In genomic region chrX:149937881-149938426, GRCh38 we compare ENCODE assay signal across 8 cellular contexts. TPM values are rescaled to one million over a fixed set of nuclear protein-coding genes. Genes with fewer than 3 reads are reported as not detected.
A peak's percentile ranks its signal among the peaks of the same experiment; 100 is the strongest.
DNase-seq lines count a peak whose midpoint lies in the region; ATAC-seq and TF ChIP-seq lines count a peak whose summit lies in the region.

No MANE protein-coding gene starts in this region.

- POLR2A ChIA-PET in CD8-positive, alpha-beta T cell (lab: Charles Lee) = interaction anchor here (1.2 to 3.7 kb wide), 2 partner anchors 398 to 631 kb away, joined by 5 to 39 read pairs; partner anchors contain the start of genes EOLA1 and MTM1
- POLR2A ChIA-PET in activated CD4-positive, alpha-beta T cell treated with anti-CD3 and anti-CD28 coated beads for 36 hours (lab: Charles Lee) = interaction anchor here (1.8 to 3.1 kb wide), 2 partner anchors 398 to 756 kb away, joined by 4 to 30 read pairs; partner anchors contain the start of genes EOLA1 and MTMR1

- H3K9me3 ChIP-seq in CD8-positive, alpha-beta T cell (ENCODE audit: low read length) = no peaks in the 10 kb centered on the region
- no peaks in the 10 kb centered on the region for H3K9me3 ChIP-seq in neural progenitor cell (ENCODE audit: low read depth)

- intact Hi-C loops in CD8-positive, alpha-beta T cell (cut with DNase I, micrococcal nuclease) = loop anchor here in 1 of 2 experiments (5.0 kb wide), 1 partner anchor 754 kb away; the partner anchor contains the start of gene MTMR1
- intact Hi-C loops in activated CD4-positive, alpha-beta T cell treated with anti-CD3 and anti-CD28 coated beads for 36 hours (cut with DNase I, micrococcal nuclease) = loop anchor here in 1 of 2 experiments (2.0 to 5.0 kb wide), 3 partner anchors 65 to 754 kb away; partner anchors contain the start of genes MTM1 and MTMR1

- peak overlapping the region; percentile 83 for H3K4me2 ChIP-seq in neural progenitor cell

- H4K20me1 ChIP-seq in neural progenitor cell (ENCODE audit: low read depth) = no peaks in the 10 kb centered on the region

- DNase-seq in CD8-positive, alpha-beta T cell = peak in 4 of 7 experiments; percentile 2 to 39 (median 15)
- DNase-seq in activated CD4-positive, alpha-beta T cell treated with anti-CD3 and anti-CD28 coated beads for 36 hours = peak; percentile 33
- DNase-seq in erythroblast (lab: John Stamatoyannopoulos, UW) (peak; percentile 53 to 63), neural progenitor cell (ENCODE audit: low spot score) (peak; percentile 39), cortex of kidney (lab: John Stamatoyannopoulos, UW) (no peak), globus pallidus (ENCODE audit: low spot score) (no peak), NCI-H1048 (lab: John Stamatoyannopoulos, UW) (no peak)

- no peaks in the 10 kb centered on the region for H3K36me3 ChIP-seq in CD8-positive, alpha-beta T cell (ENCODE audit: insufficient read depth, low read length)
- no peaks in the 10 kb centered on the region for H3K36me3 ChIP-seq in neural progenitor cell

- H3K27me3 Mint-ChIP-seq in CD8-positive, alpha-beta T cell (ENCODE audit: low read depth) = no peaks in the 10 kb centered on the region
- H3K27me3 Mint-ChIP-seq in activated CD4-positive, alpha-beta T cell treated with anti-CD3 and anti-CD28 coated beads for 36 hours = no peaks in the 10 kb centered on the region
- H3K27me3 Mint-ChIP-seq in neural progenitor cell (ENCODE audit: insufficient read depth, low read depth) = no peaks in the 10 kb centered on the region

- H3K9ac ChIP-seq in neural progenitor cell = peak overlapping the region; percentile 85

- peaks cover 3% of the 10 kb centered on the region for H3K4me1 Mint-ChIP-seq in CD8-positive, alpha-beta T cell (ENCODE audit: low read depth)
- peaks cover 3% of the 10 kb centered on the region for H3K4me1 Mint-ChIP-seq in activated CD4-positive, alpha-beta T cell treated with anti-CD3 and anti-CD28 coated beads for 36 hours
- H3K4me1 Mint-ChIP-seq in neural progenitor cell = no peaks in the 10 kb centered on the region

- peak overlapping the region; percentile 69 for H3K4me3 ChIP-seq in CD8-positive, alpha-beta T cell (ENCODE audit: low read depth, low read length)
- peak overlapping the region; percentile 62 for H3K4me3 ChIP-seq in neural progenitor cell

- peaks cover 14% of the 10 kb centered on the region for H3K36me3 Mint-ChIP-seq in CD8-positive, alpha-beta T cell
- peaks cover 6% of the 10 kb centered on the region for H3K36me3 Mint-ChIP-seq in activated CD4-positive, alpha-beta T cell treated with anti-CD3 and anti-CD28 coated beads for 36 hours (ENCODE audit: low read depth)
- H3K36me3 Mint-ChIP-seq in neural progenitor cell = no peaks in the 10 kb centered on the region

- no peak overlapping the region for H2AFZ ChIP-seq in neural progenitor cell (replicated peaks)

- CTCF ChIA-PET in CD8-positive, alpha-beta T cell (lab: Charles Lee) = no interaction called here
- CTCF ChIA-PET in activated CD4-positive, alpha-beta T cell treated with anti-CD3 and anti-CD28 coated beads for 36 hours (lab: Charles Lee) = interaction anchor here (0.6 to 1.1 kb wide), 7 partner anchors 12 to 609 kb away, joined by 3 to 5 read pairs (median 3); no protein-coding TSS in a partner anchor

- peak overlapping the region; percentile 92 for H3K27ac ChIP-seq in CD8-positive, alpha-beta T cell (ENCODE audit: low read depth, low read length)
- H3K27ac ChIP-seq in neural progenitor cell = peak overlapping the region; percentile 64

- peaks cover 11% of the 10 kb centered on the region for H3K79me2 ChIP-seq in neural progenitor cell (ENCODE audit: low read depth)

- TF ChIP-seq CTCF in CD8-positive, alpha-beta T cell (IDR thresholded peaks at IDR 0.05) = no peak
- no peak for TF ChIP-seq CTCF in neural progenitor cell (IDR thresholded peaks at IDR 0.05)

- H3K27me3 ChIP-seq in CD8-positive, alpha-beta T cell (ENCODE audit: insufficient read depth, low read length) = no peaks in the 10 kb centered on the region
- no peaks in the 10 kb centered on the region for H3K27me3 ChIP-seq in neural progenitor cell

- no peak for TF ChIP-seq POLR2A in erythroblast (IDR thresholded peaks at IDR 0.05; ENCODE audit: low read length)

- H3F3A ChIP-seq in neural progenitor cell (ENCODE audit: low read depth) = peaks cover 5% of the 10 kb centered on the region

- no peaks in the 10 kb centered on the region for H3K9me3 Mint-ChIP-seq in CD8-positive, alpha-beta T cell
- H3K9me3 Mint-ChIP-seq in activated CD4-positive, alpha-beta T cell treated with anti-CD3 and anti-CD28 coated beads for 36 hours (ENCODE audit: low read depth) = no peaks in the 10 kb centered on the region
- H3K9me3 Mint-ChIP-seq in neural progenitor cell = peaks cover 6% of the 10 kb centered on the region

- peak overlapping the region; percentile 98 for H3K27ac Mint-ChIP-seq in CD8-positive, alpha-beta T cell
- H3K27ac Mint-ChIP-seq in activated CD4-positive, alpha-beta T cell treated with anti-CD3 and anti-CD28 coated beads for 36 hours = peak overlapping the region; percentile 98
- H3K27ac Mint-ChIP-seq in neural progenitor cell = no peak overlapping the region

- H3K4me3 Mint-ChIP-seq in CD8-positive, alpha-beta T cell = peak overlapping the region; percentile 94
- H3K4me3 Mint-ChIP-seq in activated CD4-positive, alpha-beta T cell treated with anti-CD3 and anti-CD28 coated beads for 36 hours = peak overlapping the region; percentile 82
- peak overlapping the region; percentile 86 for H3K4me3 Mint-ChIP-seq in neural progenitor cell

- ATAC-seq in CD8-positive, alpha-beta T cell = no peak
- peak; percentile 1 for ATAC-seq in HG02642 (IDR thresholded peaks at IDR 0.05; ENCODE audit: poor library complexity, unreplicated experiment)
- ATAC-seq in activated CD4-positive, alpha-beta T cell treated with anti-CD3 and anti-CD28 coated beads for 36 hours = no peak

- H3K4me1 ChIP-seq in CD8-positive, alpha-beta T cell (ENCODE audit: insufficient read depth, low read length) = peaks cover 7% of the 10 kb centered on the region
- H3K4me1 ChIP-seq in neural progenitor cell = no peaks in the 10 kb centered on the region

RNA-seq across cellular contexts. Expression of gene EOLA2, which starts 0.3 kb away (rescaled TPM):
- total RNA-seq in CD8-positive, alpha-beta T cell = 10 to 100 TPM; 43.7 to 44.4 TPM
- 10 to 100 TPM; 11.5 to 27.7 TPM for total RNA-seq in activated CD4-positive, alpha-beta T cell treated with anti-CD3 and anti-CD28 coated beads for 36 hours
- total RNA-seq in neural progenitor cell (ENCODE audit: low replicate concordance) = 11.2 and 19.0 TPM in 2 replicates

RNA-seq across cellular contexts. Expression of gene HSFX4, which starts 8.6 kb away (rescaled TPM):
- not detected for total RNA-seq in CD8-positive, alpha-beta T cell
- total RNA-seq in activated CD4-positive, alpha-beta T cell treated with anti-CD3 and anti-CD28 coated beads for 36 hours = not detected
- not detected in 2 replicates for total RNA-seq in neural progenitor cell (ENCODE audit: low replicate concordance)

RNA-seq across cellular contexts. Expression of gene MAGEA8, which starts 57.0 kb away (rescaled TPM):
- total RNA-seq in CD8-positive, alpha-beta T cell = not detected
- not detected for total RNA-seq in activated CD4-positive, alpha-beta T cell treated with anti-CD3 and anti-CD28 coated beads for 36 hours
- total RNA-seq in neural progenitor cell (ENCODE audit: low replicate concordance) = not detected in 2 replicates

Comparison
In these comparisons a context has a peak if more than half of its experiments do, and no peak if none do; other contexts are left out.
1. DNase-seq: peak in CD8-positive, alpha-beta T cell (4 of 7), activated CD4-positive, alpha-beta T cell treated with anti-CD3 and anti-CD28 coated beads for 36 hours (single experiment), erythroblast (2 of 2) and neural progenitor cell (single experiment); none in cortex of kidney (single experiment), globus pallidus (single experiment) and NCI-H1048 (single experiment).
2. Peak in every context shown above with its lines, with median percentiles within 50 percentile points of each other: H3K4me3 Mint-ChIP-seq.